In genomic region chr16:20762404-20763123, GRCh38 we compare ENCODE assay signal across 14 cellular contexts. TPM values are rescaled to one million over a fixed set of nuclear protein-coding genes. Genes with fewer than 3 reads are reported as not detected.
DNase-seq lines count a peak whose midpoint lies in the region; ATAC-seq and TF ChIP-seq lines count a peak whose summit lies in the region.
"Had no signal": no experiment of that assay in that cellular context is flagged by ENCODE, and none has a peak within 500 bp of the region (broad histone marks: within the 10 kb centered on the region; RNA-seq: fewer than 3 reads in every experiment).

No MANE protein-coding gene starts in this region.

- TF ChIP-seq POLR2A in sigmoid colon (IDR thresholded peaks at IDR 0.05), result no peak

- CTCF ChIA-PET in SK-N-SH (lab: Yijun Ruan, JAX), result no interaction called here
- CTCF ChIA-PET in PC-3 (lab: Charles Lee), result no interaction called here

- intact Hi-C loops in PC-3 (cut with micrococcal nuclease) (no loop called here), sigmoid colon (cut with DNase I) (no loop called here)

- no peaks in the 10 kb centered on the region for H3K4me1 ChIP-seq in SK-N-SH (ENCODE audit: control insufficient read depth in 1 of 2, insufficient read depth in 2 of 2, low read depth in 1 of 2, low read length in 1 of 2)
- peaks cover 12% of the 10 kb centered on the region for H3K4me1 ChIP-seq in PC-3 (ENCODE audit: insufficient read depth, low read length)
- no peaks in the 10 kb centered on the region for H3K4me1 ChIP-seq in effector memory CD4-positive, alpha-beta T cell (ENCODE audit: control insufficient read depth, insufficient read depth, low read length, poor library complexity, severe bottlenecking)
- peaks cover 0 to 3% (median 0%) of the 10 kb centered on the region in 4 donors for H3K4me1 ChIP-seq in sigmoid colon

- no peak for TF ChIP-seq CTCF in SK-N-SH (IDR thresholded peaks at IDR 0.05)
- TF ChIP-seq CTCF in PC-3 (conservative IDR thresholded peaks at IDR 0.05; ENCODE audit: low read depth, low read length), result no peak
- no peak for TF ChIP-seq CTCF in sigmoid colon (IDR thresholded peaks at IDR 0.05)

- peak overlapping the region; percentile 88; the same call in 1 of the 2 replicates for H2AFZ ChIP-seq in SK-N-SH (ENCODE audit: low read depth)
- no peak overlapping the region for H2AFZ ChIP-seq in PC-3 (ENCODE audit: low read length)

- no peak for TF ChIP-seq EP300 in SK-N-SH (IDR thresholded peaks at IDR 0.05; ENCODE audit: borderline replicate concordance in 1 of 2, low read depth in 1 of 2, low read length in 1 of 2)
- TF ChIP-seq EP300 in sigmoid colon (IDR thresholded peaks at IDR 0.05), result no peak

- DNase-seq in SK-N-SH (no peak), PC-3 (no peak), sigmoid colon (no peak), AG08395 (ENCODE audit: low spot score) (no peak), C1 segment of cervical spinal cord (lab: John Stamatoyannopoulos, UW) (no peak)
- DNase-seq in effector memory CD4-positive, alpha-beta T cell, result no peak
- DNase-seq in central memory CD4-positive, alpha-beta T cell, result no peak
- DNase-seq: 8988T; brain microvascular endothelial cell; DMS153; NCI-H446; stimulated activated CD4-positive, alpha-beta T cell treated with anti-CD3 and anti-CD28 coated beads, Interleukin-4, amount 100 ng/mL, for 4 hours had no signal

- H4K20me1 ChIP-seq in SK-N-SH (ENCODE audit: insufficient read depth) (no peaks in the 10 kb centered on the region), PC-3 (ENCODE audit: low read length) (no peaks in the 10 kb centered on the region)

- H3K4me2 ChIP-seq in SK-N-SH, result no peak overlapping the region
- peak overlapping the region; percentile 63 for H3K4me2 ChIP-seq in PC-3 (ENCODE audit: low read length)

- H3K9me3 ChIP-seq in SK-N-SH (no peaks in the 10 kb centered on the region), PC-3 (ENCODE audit: low read length) (no peaks in the 10 kb centered on the region), sigmoid colon (peaks cover 0 to 4% (median 0%) of the 10 kb centered on the region in 4 donors)
- H3K9me3 ChIP-seq in effector memory CD4-positive, alpha-beta T cell (ENCODE audit: control insufficient read depth, low read length), result no peaks in the 10 kb centered on the region

- no peaks in the 10 kb centered on the region for H3K79me2 ChIP-seq in SK-N-SH (ENCODE audit: insufficient read depth)
- no peaks in the 10 kb centered on the region for H3K79me2 ChIP-seq in PC-3 (ENCODE audit: low read length)

- WGBS in SK-N-SH (ENCODE audit: low lambda C conversion rate), result 69% methylated on average over 3 of the region's 3 CpGs
- WGBS in sigmoid colon, 2 donors, result 82 to 92% methylated on average over 3 of the region's 3 CpGs

- no peak overlapping the region for H3K9ac ChIP-seq in SK-N-SH
- no peak overlapping the region for H3K9ac ChIP-seq in PC-3 (ENCODE audit: low read length)

- H3K27ac ChIP-seq in SK-N-SH (ENCODE audit: low read depth in 2 of 2, low read length in 1 of 2) (no peak overlapping the region), PC-3 (ENCODE audit: low read length) (no peak overlapping the region), sigmoid colon (peak overlapping the region; percentile 59 to 69 (median 64))
- peak overlapping the region; percentile 70 for H3K27ac ChIP-seq in effector memory CD4-positive, alpha-beta T cell (ENCODE audit: insufficient read depth, low read length, poor library complexity, severe bottlenecking)
- H3K27ac ChIP-seq: brain microvascular endothelial cell had no signal

- H3K27me3 ChIP-seq in SK-N-SH (ENCODE audit: insufficient read depth), result no peaks in the 10 kb centered on the region
- no peaks in the 10 kb centered on the region for H3K27me3 ChIP-seq in PC-3 (ENCODE audit: low read length)
- H3K27me3 ChIP-seq in effector memory CD4-positive, alpha-beta T cell (replicated peaks; ENCODE audit: control insufficient read depth, insufficient read depth, low read length, poor library complexity, severe bottlenecking), result no peaks in the 10 kb centered on the region
- H3K27me3 ChIP-seq in sigmoid colon, result no peaks in the 10 kb centered on the region
- H3K27me3 ChIP-seq: brain microvascular endothelial cell had no signal

- H3K36me3 ChIP-seq in SK-N-SH (replicated peaks in 1 of 2; ENCODE audit: control insufficient read depth in 1 of 2, insufficient read depth in 2 of 2, low read length in 1 of 2), result no peaks in the 10 kb centered on the region
- no peaks in the 10 kb centered on the region for H3K36me3 ChIP-seq in PC-3 (ENCODE audit: low read depth, low read length)
- H3K36me3 ChIP-seq in effector memory CD4-positive, alpha-beta T cell (ENCODE audit: control insufficient read depth, insufficient read depth, low read length), result no peaks in the 10 kb centered on the region
- H3K36me3 ChIP-seq in sigmoid colon, result no peaks in the 10 kb centered on the region
- H3K36me3 ChIP-seq: brain microvascular endothelial cell had no signal

- POLR2A ChIA-PET in SK-N-SH (lab: Yijun Ruan, JAX), result no interaction called here
- POLR2A ChIA-PET in PC-3 (lab: Charles Lee; ENCODE audit: unreplicated experiment), result no interaction called here

- no TSS peak for BruUV-seq in PC-3 (replicated peaks; lab: Mats Ljungman, UMichigan)

- no peak for TF ChIP-seq RAD21 in SK-N-SH (IDR thresholded peaks at IDR 0.05; ENCODE audit: low read length)

- no peak for ATAC-seq in SK-N-SH treated with all-trans-retinoic acid at 6 μM for 48 hours
- no peak for ATAC-seq in PC-3

- H3F3A ChIP-seq in SK-N-SH (replicated peaks; ENCODE audit: insufficient read depth) (no peaks in the 10 kb centered on the region), PC-3 (ENCODE audit: low read length, unreplicated experiment) (no peaks in the 10 kb centered on the region)

- H3K4me3 ChIP-seq in SK-N-SH (ENCODE audit: low read depth in 2 of 2, low read length in 1 of 2), result 0 out of 4 replicates have a peak overlapping the region, but pooled peaks of 1 of the 2 experiments have one; percentile 63
- H3K4me3 ChIP-seq in PC-3 (ENCODE audit: low read length), result peak overlapping the region; percentile 63
- no peak overlapping the region for H3K4me3 ChIP-seq in effector memory CD4-positive, alpha-beta T cell (ENCODE audit: insufficient read depth, low read depth, low read length, poor library complexity, severe bottlenecking)
- no peak overlapping the region for H3K4me3 ChIP-seq in sigmoid colon
- H3K4me3 ChIP-seq: lung had no signal

- no peaks in the 10 kb centered on the region for H3K9me2 ChIP-seq in SK-N-SH
- H3K9me2 ChIP-seq in PC-3 (replicated peaks; ENCODE audit: low read length), result no peaks in the 10 kb centered on the region

TF ChIP-seq in SK-N-SH, 30 proteins besides CTCF, POLR2A, EP300 and RAD21 (continues in another document):
- TF ChIP-seq TAF1 (IDR thresholded peaks at IDR 0.05; ENCODE audit: borderline replicate concordance, low read depth, low read length), result no peak

TF ChIP-seq in SK-N-SH treated with all-trans-retinoic acid at 6 μM for 48 hours, 23 proteins besides CTCF, POLR2A, EP300 and RAD21 (continues in another document):
- TF ChIP-seq PATZ1 (CRISPR knock-in tag; IDR thresholded peaks at IDR 0.05; ENCODE audit: borderline replicate concordance) (no peak), SNAI2 (CRISPR knock-in tag; IDR thresholded peaks at IDR 0.05) (no peak), ZNF70 (CRISPR knock-in tag; IDR thresholded peaks at IDR 0.05) (no peak), ZC3H10 (CRISPR knock-in tag; IDR thresholded peaks at IDR 0.05) (no peak), ARNTL (CRISPR knock-in tag; IDR thresholded peaks at IDR 0.05; ENCODE audit: borderline replicate concordance, low read depth) (no peak), ZFP30 (CRISPR knock-in tag; IDR thresholded peaks at IDR 0.05) (no peak), CSDC2 (CRISPR knock-in tag; IDR thresholded peaks at IDR 0.05) (no peak), RARB (CRISPR knock-in tag; IDR thresholded peaks at IDR 0.05) (no peak)

RNA-seq across cellular contexts. Expression of gene ACSM3, which starts 1.2 kb away (rescaled TPM):
- polyA plus RNA-seq in SK-N-SH (2012; rRNA removed), result 0.44 and 0.80 TPM in 2 replicates
- polyA plus RNA-seq in SK-N-SH (2012; cell fraction: cytosol; rRNA removed), result 0.81 and 0.89 TPM in 2 replicates
- polyA plus RNA-seq in SK-N-SH (2012; cell fraction: nucleus; rRNA removed), result 0.38 and 0.42 TPM in 2 replicates
- total RNA-seq in PC-3 (2014; rRNA removed), result 4.0 and 5.2 TPM in 2 replicates
- 10 to 100 TPM; 12.5 to 22.7 (median 15.6) TPM for total RNA-seq in sigmoid colon
- polyA plus RNA-seq in sigmoid colon, result 10 to 100 TPM; 14.1 to 25.7 (median 16.2) TPM

RNA-seq across cellular contexts. Expression of gene THUMPD1, which starts 20.9 kb away (rescaled TPM):
- polyA plus RNA-seq in SK-N-SH (2012; rRNA removed), result 20.0 and 24.8 TPM in 2 replicates
- polyA plus RNA-seq in SK-N-SH (2012; cell fraction: cytosol; rRNA removed), result 13.0 and 15.5 TPM in 2 replicates
- polyA plus RNA-seq in SK-N-SH (2012; cell fraction: nucleus; rRNA removed), result 30.8 and 33.1 TPM in 2 replicates
- 44.9 and 45.6 TPM in 2 replicates for total RNA-seq in PC-3 (2014; rRNA removed)
- total RNA-seq in sigmoid colon, result 100 to 1,000 TPM in 3 of 4 donors, 10 to 100 TPM in 1; 59.3 to 115 (median 112) TPM
- polyA plus RNA-seq in sigmoid colon, result 10 to 100 TPM; 12.0 to 21.7 (median 15.5) TPM

RNA-seq across cellular contexts. Expression of gene ERI2, which starts 43.7 kb away (rescaled TPM):
- polyA plus RNA-seq in SK-N-SH (2012; rRNA removed), result 9.1 and 13.6 TPM in 2 replicates
- 11.7 and 13.2 TPM in 2 replicates for polyA plus RNA-seq in SK-N-SH (2012; cell fraction: cytosol; rRNA removed)
- 16.7 and 21.1 TPM in 2 replicates for polyA plus RNA-seq in SK-N-SH (2012; cell fraction: nucleus; rRNA removed)
- 13.2 and 15.4 TPM in 2 replicates for total RNA-seq in PC-3 (2014; rRNA removed)
- 10 to 100 TPM in 3 of 4 donors, 1 to 10 TPM in 1; 7.2 to 19.3 (median 16.6) TPM for total RNA-seq in sigmoid colon
- 10 to 100 TPM in 2 of 3 donors, 1 to 10 TPM in 1; 8.4 to 24.3 (median 12.8) TPM for polyA plus RNA-seq in sigmoid colon

RNA-seq across cellular contexts. Expression of gene REXO5, which starts 43.8 kb away (rescaled TPM):
- 3.8 and 5.2 TPM in 2 replicates for polyA plus RNA-seq in SK-N-SH (2012; rRNA removed)
- polyA plus RNA-seq in SK-N-SH (2012; cell fraction: cytosol; rRNA removed), result 3.4 TPM in 2 replicates
- 8.2 and 9.3 TPM in 2 replicates for polyA plus RNA-seq in SK-N-SH (2012; cell fraction: nucleus; rRNA removed)
- 3.4 and 4.0 TPM in 2 replicates for total RNA-seq in PC-3 (2014; rRNA removed)
- 1 to 10 TPM; 1.8 to 7.5 (median 3.0) TPM for total RNA-seq in sigmoid colon
- polyA plus RNA-seq in sigmoid colon, result 1 to 10 TPM; 1.2 to 2.9 (median 1.2) TPM

Comparison
In these comparisons a context has a peak if more than half of its experiments do, and no peak if none do; other contexts are left out.
1. H3K27ac ChIP-seq: peak in effector memory CD4-positive, alpha-beta T cell (single experiment) and sigmoid colon (4 of 4); none in SK-N-SH (0 of 2) and PC-3 (single experiment).